ENCODE assay signal across 1 cellular context in the genomic region with DNA sequence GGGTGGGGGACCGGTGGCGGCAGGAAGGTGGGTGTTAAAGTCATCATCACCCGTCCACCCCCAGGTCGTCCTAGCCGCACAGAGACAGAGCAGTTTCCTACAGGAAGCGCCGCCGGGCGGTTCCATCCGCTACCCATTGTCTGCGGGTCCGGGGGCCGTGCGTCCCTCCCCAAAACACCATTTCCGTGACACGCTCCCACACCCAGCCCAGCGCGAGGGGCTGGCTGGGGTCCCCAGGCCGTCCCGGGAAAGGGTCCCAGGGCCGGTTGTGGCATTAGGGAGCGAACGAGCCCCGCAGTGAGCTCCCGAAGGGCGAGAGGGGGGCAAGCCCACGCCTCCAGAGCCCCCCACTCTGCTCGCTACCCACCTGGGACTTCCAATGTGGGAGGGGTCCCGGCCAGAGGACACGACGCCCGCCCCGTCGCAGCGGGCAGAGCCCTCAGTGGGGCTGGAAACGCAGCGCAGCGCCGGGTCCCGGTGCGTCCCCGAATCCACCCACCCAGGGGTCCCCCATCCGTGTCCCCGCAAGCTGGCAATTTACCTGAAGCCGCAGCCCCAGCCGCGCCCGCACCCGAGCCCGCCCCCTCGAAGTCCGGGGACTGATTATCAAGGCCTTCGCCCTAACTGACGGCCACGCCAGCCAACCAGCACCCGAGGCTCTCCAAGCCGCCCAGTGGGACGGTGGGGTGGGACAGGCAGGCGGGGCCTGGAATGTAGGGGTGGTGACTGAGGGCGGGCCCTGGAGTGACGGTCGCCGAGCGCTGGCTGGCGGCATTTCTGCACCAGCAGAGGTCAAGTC.
TF ChIP-seq lines count a peak whose summit lies in the region.

A gene (minus strand): TSS at position 579 of the 799 bp plus-strand sequence. CDS start 5,434 bp downstream, outside the sequence.

TF ChIP-seq in WTC11, 78 proteins besides CTCF, POLR2A, EP300 and RAD21 (continued from another document):
- TF ChIP-seq, protein P1, sequence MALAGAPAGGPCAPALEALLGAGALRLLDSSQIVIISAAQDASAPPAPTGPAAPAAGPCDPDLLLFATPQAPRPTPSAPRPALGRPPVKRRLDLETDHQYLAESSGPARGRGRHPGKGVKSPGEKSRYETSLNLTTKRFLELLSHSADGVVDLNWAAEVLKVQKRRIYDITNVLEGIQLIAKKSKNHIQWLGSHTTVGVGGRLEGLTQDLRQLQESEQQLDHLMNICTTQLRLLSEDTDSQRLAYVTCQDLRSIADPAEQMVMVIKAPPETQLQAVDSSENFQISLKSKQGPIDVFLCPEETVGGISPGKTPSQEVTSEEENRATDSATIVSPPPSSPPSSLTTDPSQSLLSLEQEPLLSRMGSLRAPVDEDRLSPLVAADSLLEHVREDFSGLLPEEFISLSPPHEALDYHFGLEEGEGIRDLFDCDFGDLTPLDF (CRISPR knock-in tag; IDR thresholded peaks at IDR 0.05) = no peak
- TF ChIP-seq NR2C2 (CRISPR knock-in tag; IDR thresholded peaks at IDR 0.05) (no peak), ZNF396 (CRISPR knock-in tag; IDR thresholded peaks at IDR 0.05; ENCODE audit: borderline replicate concordance) (no peak)
TF ChIP-seq in WTC11: peak in this region for 8.
